Comparison of ENCODE assay signal across 21 cellular contexts in the genomic region with DNA sequence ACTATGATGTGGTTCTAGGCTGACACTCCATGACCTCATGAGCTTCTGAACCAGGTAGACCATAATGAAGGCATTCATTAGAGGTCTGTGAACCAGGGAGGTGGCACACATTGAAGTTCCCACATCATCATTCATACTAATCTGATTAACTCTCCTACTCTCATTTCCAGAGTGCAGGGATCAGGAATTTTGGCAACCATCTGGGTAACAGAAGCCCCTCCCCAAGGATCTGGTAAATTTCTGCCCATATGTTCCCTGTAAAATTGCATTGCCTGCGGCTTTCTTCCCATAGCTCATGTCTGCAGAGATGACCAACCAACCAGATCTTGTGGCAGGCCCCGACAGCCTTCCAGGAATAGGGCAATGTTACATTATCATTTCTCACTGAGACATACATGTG.
"Had no signal": no experiment of that assay in that cellular context is flagged by ENCODE, and none has a peak within 500 bp of the region (broad histone marks: within the 10 kb centered on the region; RNA-seq: fewer than 3 reads in every experiment).

No MANE protein-coding gene starts in this region.

- H3K9me3 Mint-ChIP-seq: activated CD4-positive, alpha-beta memory T cell treated with anti-CD3 and anti-CD28 coated beads, Interleukin-2, amount 10 ng/mL, durations not matched to agents 7 days and 5 days; activated naive CD4-positive, alpha-beta T cell treated with anti-CD3 and anti-CD28 coated beads for 36 hours; activated naive CD8-positive, alpha-beta T cell treated with anti-CD3 and anti-CD28 coated beads for 36 hours had no signal

- DNase-seq: activated CD4-positive, alpha-beta memory T cell treated with anti-CD3 and anti-CD28 coated beads, Interleukin-2, amount 10 ng/mL, durations not matched to agents 7 days and 5 days; activated CD4-positive, alpha-beta T cell treated with anti-CD3 and anti-CD28 coated beads for 36 hours; activated CD4-positive, alpha-beta T cell treated with anti-CD3 and anti-CD28 coated beads, Interleukin-2, amount 50 U/mL, for 1 hour; activated gamma-delta T cell; activated naive CD4-positive, alpha-beta T cell treated with anti-CD3 and anti-CD28 coated beads for 36 hours; activated naive CD8-positive, alpha-beta T cell treated with anti-CD3 and anti-CD28 coated beads for 36 hours; activated T-cell treated with anti-CD3 and anti-CD28 coated beads for 4 hours; activated T-cell treated with anti-CD3 and anti-CD28 coated beads, Interleukin-2, amount 50 U/mL, for 48 hours; brain microvascular endothelial cell; cerebellar nuclear complex; Karpas-422; NCI-H1105 treated with DMSO at 0.1 percent for 48 hours; NCI-H1436 treated with DMSO at 0.1 percent for 48 hours; NCI-H1930; NCI-H2171; NCI-H226; Peyer's patch; Right ventricle myocardium superior; T-helper 1 cell had no signal

- H3K4me1 Mint-ChIP-seq: activated CD4-positive, alpha-beta memory T cell treated with anti-CD3 and anti-CD28 coated beads, Interleukin-2, amount 10 ng/mL, durations not matched to agents 7 days and 5 days; activated CD4-positive, alpha-beta T cell treated with anti-CD3 and anti-CD28 coated beads for 36 hours; activated naive CD8-positive, alpha-beta T cell treated with anti-CD3 and anti-CD28 coated beads for 36 hours; activated T-helper 17 cell treated with anti-CD3 and anti-CD28 coated beads, Interleukin-2, amount 50 U/mL, for 72 hours had no signal

- H3K27ac Mint-ChIP-seq: activated CD4-positive, alpha-beta memory T cell treated with anti-CD3 and anti-CD28 coated beads, Interleukin-2, amount 10 ng/mL, durations not matched to agents 7 days and 5 days; activated CD4-positive, alpha-beta T cell treated with anti-CD3 and anti-CD28 coated beads for 36 hours; activated naive CD4-positive, alpha-beta T cell treated with anti-CD3 and anti-CD28 coated beads for 36 hours; activated naive CD8-positive, alpha-beta T cell treated with anti-CD3 and anti-CD28 coated beads for 36 hours; activated T-helper 17 cell treated with anti-CD3 and anti-CD28 coated beads, Interleukin-2, amount 50 U/mL, for 72 hours had no signal

- ATAC-seq: activated CD4-positive, alpha-beta T cell treated with anti-CD3 and anti-CD28 coated beads for 36 hours; activated T-helper 17 cell treated with anti-CD3 and anti-CD28 coated beads, Interleukin-2, amount 50 U/mL, for 72 hours; K562 had no signal

- H3K4me3 Mint-ChIP-seq: activated CD4-positive, alpha-beta memory T cell treated with anti-CD3 and anti-CD28 coated beads, Interleukin-2, amount 10 ng/mL, durations not matched to agents 7 days and 5 days; activated CD4-positive, alpha-beta T cell treated with anti-CD3 and anti-CD28 coated beads for 36 hours; activated naive CD4-positive, alpha-beta T cell treated with anti-CD3 and anti-CD28 coated beads for 36 hours; activated naive CD8-positive, alpha-beta T cell treated with anti-CD3 and anti-CD28 coated beads for 36 hours; activated T-helper 17 cell treated with anti-CD3 and anti-CD28 coated beads, Interleukin-2, amount 50 U/mL, for 72 hours had no signal

- H3K27me3 Mint-ChIP-seq: activated CD4-positive, alpha-beta memory T cell treated with anti-CD3 and anti-CD28 coated beads, Interleukin-2, amount 10 ng/mL, durations not matched to agents 7 days and 5 days had no signal
